ENCODE assay signal across 8 cellular contexts in genomic region chr2:119218478-119219064, GRCh38. TPM values are rescaled to one million over a fixed set of nuclear protein-coding genes. Genes with fewer than 3 reads are reported as not detected.
DNase-seq lines count a peak whose midpoint lies in the region; ATAC-seq and TF ChIP-seq lines count a peak whose summit lies in the region.

No MANE protein-coding gene starts in this region.

- peak overlapping the region; percentile 91 for H3K27ac ChIP-seq in WERI-Rb-1

- H3K27me3 ChIP-seq in WERI-Rb-1 (ENCODE audit: insufficient read depth, low read depth, severe bottlenecking) (no peaks in the 10 kb centered on the region), kidney epithelial cell (ENCODE audit: control insufficient read depth, insufficient read depth, low read length) (no peaks in the 10 kb centered on the region)

- DNase-seq in DMS53 treated with DMSO at 0.1 percent for 48 hours (lab: John Stamatoyannopoulos, UW; ENCODE audit: unreplicated experiment) (peak; percentile 63), M059J (ENCODE audit: low read depth) (peak; percentile 60), WERI-Rb-1 (peak; percentile 82), kidney epithelial cell (ENCODE audit: low read depth) (no peak), cortex of kidney (lab: John Stamatoyannopoulos, UW) (no peak), MV-4-11 (lab: John Stamatoyannopoulos, UW) (no peak)
- DNase-seq in stimulated activated naive CD4-positive, alpha-beta T cell (lab: John Stamatoyannopoulos, UW), result no peak

- H3K4me3 ChIP-seq in WERI-Rb-1 (ENCODE audit: low read depth, low read length) (no peak overlapping the region), kidney epithelial cell (ENCODE audit: low read depth, low read length) (no peak overlapping the region)

- ATAC-seq in GM21367 (IDR thresholded peaks at IDR 0.05; ENCODE audit: unreplicated experiment), result no peak

- no peaks in the 10 kb centered on the region for H3K36me3 ChIP-seq in WERI-Rb-1
- no peaks in the 10 kb centered on the region for H3K36me3 ChIP-seq in kidney epithelial cell (ENCODE audit: control insufficient read depth, insufficient read depth, low read length)

- no peaks in the 10 kb centered on the region for H3K9me3 ChIP-seq in WERI-Rb-1 (ENCODE audit: severe bottlenecking)

- TF ChIP-seq CTCF in WERI-Rb-1 (IDR thresholded peaks at IDR 0.05; ENCODE audit: low read depth, low read length) (peak; percentile 55), kidney epithelial cell (IDR thresholded peaks at IDR 0.05; ENCODE audit: insufficient read depth, low read length, poor library complexity, severe bottlenecking) (peak; percentile 51)

RNA-seq across cellular contexts. Expression of gene STEAP3, which starts 5.1 kb away (rescaled TPM):
- 9.8 and 13.9 TPM in 2 replicates for total RNA-seq in M059J (2014; rRNA removed; shearing (Covaris generic))
- total RNA-seq in kidney epithelial cell, result 38.8 and 45.7 TPM in 2 replicates

Comparison
In these comparisons a context has a peak if more than half of its experiments do, and no peak if none do; other contexts are left out.
1. DNase-seq: peak in DMS53 treated with DMSO at 0.1 percent for 48 hours (single experiment), M059J (single experiment) and WERI-Rb-1 (single experiment); none in kidney epithelial cell (single experiment), cortex of kidney (single experiment), MV-4-11 (single experiment) and stimulated activated naive CD4-positive, alpha-beta T cell (0 of 6).